In the genomic region with DNA sequence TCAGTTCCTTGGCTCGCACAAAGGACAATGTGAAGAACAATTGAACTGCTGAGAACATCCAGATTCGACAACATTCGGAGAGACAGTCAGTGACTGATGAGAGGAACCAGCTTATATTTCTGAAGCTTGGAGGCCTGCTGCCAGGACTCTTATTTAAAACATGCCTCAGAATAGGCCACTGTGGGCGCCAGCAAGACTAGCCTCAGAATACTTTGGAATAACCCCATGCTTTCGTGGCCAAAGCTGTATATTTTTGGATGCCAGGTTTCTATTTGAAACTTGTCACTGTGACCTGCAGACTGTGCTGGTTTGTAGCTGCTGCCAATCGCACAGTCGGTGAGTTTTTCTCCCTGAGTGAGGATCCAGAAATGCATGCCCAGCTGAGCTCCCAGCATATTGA, we compare ENCODE assay signal across 17 cellular contexts.
DNase-seq lines count a peak whose midpoint lies in the region; ATAC-seq and TF ChIP-seq lines count a peak whose summit lies in the region.
"Had no signal": no experiment of that assay in that cellular context is flagged by ENCODE, and none has a peak within 500 bp of the region (broad histone marks: within the 10 kb centered on the region; RNA-seq: fewer than 3 reads in every experiment).

No MANE protein-coding gene starts in this region.

- DNase-seq in right lobe of liver = no peak
- peak; percentile 43 for DNase-seq in pons (ENCODE audit: low spot score)
- DNase-seq in aorta = peak; percentile 60 to 81
- no peak for DNase-seq in left lobe of liver (ENCODE audit: low spot score)
- DNase-seq: activated CD4-positive, alpha-beta T cell treated with anti-CD3 and anti-CD28 coated beads for 36 hours; activated naive CD4-positive, alpha-beta T cell treated with anti-CD3 and anti-CD28 coated beads, Interleukin-2, amount 50 U/mL, for 16 hours; cortex of kidney; kidney; NCI-H146; NCI-H774; nephron progenitor cell; stimulated activated CD8-positive, alpha-beta memory T cell treated with anti-CD3 and anti-CD28 coated beads, Interleukin-4, amount 100 ng/mL, for 48 hours; T-helper 1 cell had no signal

- 84% methylated on average over 7 of the region's 7 CpGs for WGBS in liver
- 74% methylated on average over 5 of the region's 7 CpGs for WGBS in right lobe of liver (ENCODE audit: insufficient coverage, low coverage, low lambda C conversion rate, missing lambda C conversion rate)
- WGBS in gastroesophageal sphincter (ENCODE audit: low coverage in 1 of 2), 2 donors = 17 to 40% methylated on average over 5 to 6 of the region's 7 CpGs
- 3 to 7% methylated on average over 7 of the region's 7 CpGs for WGBS in aorta, 2 donors

- H3K27me3 ChIP-seq in liver (ENCODE audit: control insufficient read depth in 4 of 4, insufficient read depth in 4 of 4, low read length in 3 of 4) (no peaks in the 10 kb centered on the region), right lobe of liver (no peaks in the 10 kb centered on the region), gastroesophageal sphincter (no peaks in the 10 kb centered on the region), aorta (ENCODE audit: control insufficient read depth in 1 of 2, insufficient read depth in 2 of 2, low read length in 1 of 2) (no peaks in the 10 kb centered on the region)

- ATAC-seq in right lobe of liver (no peak), gastroesophageal sphincter (peak; percentile 85), aorta (ENCODE audit: low FRiP score) (peak; percentile 77), left lobe of liver (no peak), HG02759 (IDR thresholded peaks at IDR 0.05; ENCODE audit: unreplicated experiment) (no peak), HG03196 (IDR thresholded peaks at IDR 0.05; ENCODE audit: unreplicated experiment) (no peak)
- ATAC-seq: activated CD4-positive, alpha-beta T cell treated with anti-CD3 and anti-CD28 coated beads for 36 hours had no signal

- H3K9ac ChIP-seq in liver (ENCODE audit: low read depth in 1 of 2, low read length in 2 of 2) = no peak overlapping the region

- H3K36me3 ChIP-seq in liver (ENCODE audit: control insufficient read depth in 4 of 4, insufficient read depth in 3 of 4, low read depth in 1 of 4, low read length in 3 of 4) (no peaks in the 10 kb centered on the region), right lobe of liver (no peaks in the 10 kb centered on the region), gastroesophageal sphincter (no peaks in the 10 kb centered on the region), aorta (ENCODE audit: control insufficient read depth in 1 of 2, insufficient read depth in 2 of 2, low read length in 1 of 2) (no peaks in the 10 kb centered on the region)

- intact Hi-C loops in right lobe of liver (cut with DNase I) (no loop called here), aorta (cut with DNase I) (loop anchor here (5.0 kb wide), 2 partner anchors 34 to 104 kb away; no protein-coding TSS in a partner anchor)

- TF ChIP-seq POLR2A in right lobe of liver (IDR thresholded peaks at IDR 0.05) (no peak), gastroesophageal sphincter (IDR thresholded peaks at IDR 0.05) (no peak)

- TF ChIP-seq CTCF in liver (IDR thresholded peaks at IDR 0.05; ENCODE audit: low read depth, low read length, missing input control) (no peak), right lobe of liver (IDR thresholded peaks at IDR 0.05) (no peak), gastroesophageal sphincter (IDR thresholded peaks at IDR 0.05) (peak in 1 of 4 experiments; percentile 4)

- no peak overlapping the region for H3K27ac ChIP-seq in liver (ENCODE audit: low read depth in 1 of 2, low read length in 2 of 2)
- H3K27ac ChIP-seq in right lobe of liver = no peak overlapping the region
- peak overlapping the region; percentile 74 to 84 (median 77) for H3K27ac ChIP-seq in gastroesophageal sphincter
- H3K27ac ChIP-seq in aorta (ENCODE audit: low read depth in 1 of 2, low read length in 2 of 2) = peak overlapping the region; percentile 73 to 97

- no peak overlapping the region for H3K4me3 ChIP-seq in liver (ENCODE audit: low read depth in 1 of 3, low read length in 3 of 3)
- no peak overlapping the region for H3K4me3 ChIP-seq in right lobe of liver
- no peak overlapping the region for H3K4me3 ChIP-seq in gastroesophageal sphincter
- no peak overlapping the region for H3K4me3 ChIP-seq in aorta (ENCODE audit: low read length in 2 of 2)

- H3K4me1 ChIP-seq in liver (ENCODE audit: control insufficient read depth in 4 of 4, insufficient read depth in 4 of 4, low read length in 3 of 4) = no peaks in the 10 kb centered on the region
- H3K4me1 ChIP-seq in right lobe of liver = no peaks in the 10 kb centered on the region
- H3K4me1 ChIP-seq in gastroesophageal sphincter = peaks cover 3 to 70% (median 10%) of the 10 kb centered on the region in 3 donors
- peaks cover 12 to 22% of the 10 kb centered on the region in 2 donors for H3K4me1 ChIP-seq in aorta (ENCODE audit: control insufficient read depth in 1 of 2, insufficient read depth in 2 of 2, low read length in 2 of 2)

- no peaks in the 10 kb centered on the region for H3K9me3 ChIP-seq in liver (ENCODE audit: control insufficient read depth in 4 of 4, low read length in 3 of 4)
- H3K9me3 ChIP-seq in right lobe of liver = no peaks in the 10 kb centered on the region
- H3K9me3 ChIP-seq in gastroesophageal sphincter = no peaks in the 10 kb centered on the region
- H3K9me3 ChIP-seq in aorta (ENCODE audit: control insufficient read depth, low read length) = no peaks in the 10 kb centered on the region

- no peak for TF ChIP-seq RAD21 in liver (IDR thresholded peaks at IDR 0.05)

- no peak for TF ChIP-seq EP300 in gastroesophageal sphincter (IDR thresholded peaks at IDR 0.05)

TF ChIP-seq in liver, 16 proteins besides CTCF, POLR2A, EP300 and RAD21:
- TF ChIP-seq RXRA (IDR thresholded peaks at IDR 0.05) = no peak
- TF ChIP-seq SP1 (IDR thresholded peaks at IDR 0.05) = no peak
- no peak for TF ChIP-seq JUND (IDR thresholded peaks at IDR 0.05)
- TF ChIP-seq HNF4G (IDR thresholded peaks at IDR 0.05) = no peak
- peak; percentile 14 for TF ChIP-seq NR2F2 (IDR thresholded peaks at IDR 0.05)
TF ChIP-seq in liver: peak in this region for 1.

Comparison
In these comparisons a context has a peak if more than half of its experiments do, and no peak if none do; other contexts are left out.
1. H3K27ac ChIP-seq: peak in gastroesophageal sphincter (4 of 4) and aorta (2 of 2); none in liver (0 of 2) and right lobe of liver (0 of 3).
2. ATAC-seq: peak in gastroesophageal sphincter (single experiment) and aorta (single experiment); none in right lobe of liver (0 of 4), left lobe of liver (single experiment), HG02759 (single experiment) and HG03196 (single experiment).
3. DNase-seq: peak in pons (single experiment) and aorta (2 of 2); none in right lobe of liver (0 of 3) and left lobe of liver (single experiment).
4. intact Hi-C loops: an anchor here in aorta (5.0 kb wide); none called in right lobe of liver.